ENCODE assay signal across 19 cellular contexts in the genomic region with DNA sequence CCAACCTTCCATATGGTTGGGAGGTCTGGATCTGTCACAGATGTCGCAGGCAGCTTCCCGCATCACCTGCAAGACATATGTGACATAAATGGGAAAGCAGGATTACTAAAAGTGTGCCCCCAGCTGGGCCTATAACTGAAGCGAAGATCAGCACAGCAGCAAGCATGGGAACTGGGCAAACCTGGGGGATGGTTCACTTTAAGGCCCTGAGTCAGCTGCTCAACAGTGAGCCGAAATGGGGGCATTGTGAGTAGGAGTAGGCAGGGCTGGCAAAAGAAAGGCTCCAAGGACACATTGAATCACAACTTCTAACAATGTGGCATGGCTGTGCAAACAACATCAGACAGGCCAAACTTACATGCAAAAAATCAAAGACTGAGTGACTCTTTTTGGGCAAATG.
DNase-seq lines count a peak whose midpoint lies in the region; TF ChIP-seq lines count a peak whose summit lies in the region.
"Had no signal": no experiment of that assay in that cellular context is flagged by ENCODE, and none has a peak within 500 bp of the region (broad histone marks: within the 10 kb centered on the region; RNA-seq: fewer than 3 reads in every experiment).

No MANE protein-coding gene starts in this region.

- H3K4me3 ChIP-seq in WERI-Rb-1 (ENCODE audit: low read depth, low read length) (no peak overlapping the region), testis (no peak overlapping the region), left ventricle myocardium inferior (no peak overlapping the region)
- H3K4me3 ChIP-seq: PC-9 had no signal

- 78 to 81% methylated on average over 4 of the region's 4 CpGs for WGBS in testis, 2 donors

- H3K27ac ChIP-seq in WERI-Rb-1: no peak overlapping the region
- H3K27ac ChIP-seq in layer of hippocampus (ENCODE audit: low read depth, low read length): peak overlapping the region; percentile 52
- no peak overlapping the region for H3K27ac ChIP-seq in testis
- H3K27ac ChIP-seq in left ventricle myocardium inferior (replicated peaks): no peak overlapping the region
- H3K27ac ChIP-seq: C4-2B, PC-9, RWPE1 had no signal

- TF ChIP-seq CTCF in WERI-Rb-1 (IDR thresholded peaks at IDR 0.05; ENCODE audit: low read depth, low read length) (no peak), testis (IDR thresholded peaks at IDR 0.05) (no peak), left ventricle myocardium inferior (IDR thresholded peaks at IDR 0.05; ENCODE audit: borderline replicate concordance) (no peak)

- H3K36me3 ChIP-seq in WERI-Rb-1 (no peaks in the 10 kb centered on the region), testis (ENCODE audit: low read depth, missing control alignments) (no peaks in the 10 kb centered on the region), left ventricle myocardium inferior (no peaks in the 10 kb centered on the region)

- intact Hi-C loops in testis (cut with DNase I; ENCODE audit: low total_unique reads): no loop called here
- intact Hi-C loops in left ventricle myocardium inferior (cut with micrococcal nuclease): no loop called here

- no peak for TF ChIP-seq POLR2A in testis (IDR thresholded peaks at IDR 0.05)

- no peaks in the 10 kb centered on the region for H3K9me3 ChIP-seq in WERI-Rb-1 (ENCODE audit: severe bottlenecking)
- no peaks in the 10 kb centered on the region for H3K9me3 ChIP-seq in testis
- no peaks in the 10 kb centered on the region for H3K9me3 ChIP-seq in left ventricle myocardium inferior (replicated peaks)

- H3K27me3 ChIP-seq in WERI-Rb-1 (ENCODE audit: insufficient read depth, low read depth, severe bottlenecking): no peaks in the 10 kb centered on the region
- H3K27me3 ChIP-seq in layer of hippocampus (ENCODE audit: control insufficient read depth, insufficient read depth, low read length): no peaks in the 10 kb centered on the region
- H3K27me3 ChIP-seq in testis: no peaks in the 10 kb centered on the region
- no peaks in the 10 kb centered on the region for H3K27me3 ChIP-seq in left ventricle myocardium inferior (ENCODE audit: low read depth)

- DNase-seq in NCI-H446 (lab: John Stamatoyannopoulos, UW) (peak; percentile 31 to 75), WERI-Rb-1 (peak; percentile 14), testis (peak; percentile 38), left ventricle myocardium inferior (no peak), T1000 (lab: John Stamatoyannopoulos, UW) (no peak), HK-2 (ENCODE audit: unreplicated experiment) (no peak)
- DNase-seq: DMS79, H7, MM.1S, NCI-H1092, NCI-H146, NCI-H2029 treated with DMSO at 0.1 percent for 48 hours, NCI-H2171, NCI-H774, PC-9, SIG-M5 had no signal

- H3K4me1 ChIP-seq in testis (no peaks in the 10 kb centered on the region), left ventricle myocardium inferior (no peaks in the 10 kb centered on the region)

Comparison
In these comparisons a context has a peak if more than half of its experiments do, and no peak if none do; other contexts are left out.
1. DNase-seq: peak in NCI-H446 (2 of 2), WERI-Rb-1 (single experiment) and testis (single experiment); none in left ventricle myocardium inferior (single experiment), T1000 (single experiment) and HK-2 (single experiment).